26 cellular contexts compared by ENCODE assay signal in genomic region chr7:34389332-34390078, GRCh38.
DNase-seq lines count a peak whose midpoint lies in the region; ATAC-seq, FAIRE-seq and TF ChIP-seq lines count a peak whose summit lies in the region.
"Had no signal": no experiment of that assay in that cellular context is flagged by ENCODE, and none has a peak within 500 bp of the region (broad histone marks: within the 10 kb centered on the region; RNA-seq: fewer than 3 reads in every experiment).

No MANE protein-coding gene starts in this region.

- H3K18ac ChIP-seq in H9 (ENCODE audit: insufficient read length, low read depth, low read length) = no peak overlapping the region
- H3K18ac ChIP-seq in mesendoderm (ENCODE audit: low read length) = peak overlapping the region; percentile 75

- POLR2A ChIA-PET in A673 (lab: Charles Lee; ENCODE audit: low non-redundant PET) (no interaction called here), GM12878 (lab: Charles Lee) (no interaction called here)

- DNase-seq in A673 (ENCODE audit: low spot score) = no peak
- peak; percentile 29 for DNase-seq in H9
- DNase-seq in GM12878 (ENCODE audit: low read depth, low spot score) = no peak
- peak; percentile 63 for DNase-seq in mesendoderm
- DNase-seq in kidney glomerular epithelial cell (lab: John Stamatoyannopoulos, UW) = no peak
- DNase-seq in NCI-H1105 treated with DMSO at 0.1 percent for 48 hours (lab: John Stamatoyannopoulos, UW) = no peak
- DNase-seq in stimulated activated naive CD8-positive, alpha-beta T cell treated with anti-CD3 and anti-CD28 coated beads, Interleukin-15, amount 100 ng/mL, for 72 hours = no peak
- no peak for DNase-seq in Calu3
- DNase-seq: BE2C; CD4-positive, CD25-positive, alpha-beta regulatory T cell; DMS 273 treated with DMSO at 0.1 percent for 48 hours; DMS79 treated with DMSO at 0.1 percent for 48 hours; GOT3; IMR-90; NCI-H1417; NCI-H1694 treated with DMSO at 0.1 percent for 48 hours; NCI-H2081 treated with DMSO at 0.1 percent for 48 hours; NCI-H446; NCI-H526; OCI-M1; SJCRH30 had no signal

- RAD21 ChIA-PET in GM12878 (lab: Charles Lee; ENCODE audit: unreplicated experiment) = no interaction called here

- H3K4me1 Mint-ChIP-seq in H9 = peaks cover 38 to 43% of the 10 kb centered on the region in 2 experiments
- H3K4me1 Mint-ChIP-seq in stimulated activated naive CD8-positive, alpha-beta T cell treated with anti-CD3 and anti-CD28 coated beads, Interleukin-15, amount 100 ng/mL, for 72 hours = no peaks in the 10 kb centered on the region
- H3K4me1 Mint-ChIP-seq in Calu3 (ENCODE audit: low read depth, unreplicated experiment) = no peaks in the 10 kb centered on the region
- H3K4me1 Mint-ChIP-seq: CD4-positive, CD25-positive, alpha-beta regulatory T cell had no signal

- H2BK5ac ChIP-seq in H9 (ENCODE audit: insufficient read length, low read length) (no peak overlapping the region), mesendoderm (ENCODE audit: low read length) (peak overlapping the region; percentile 11)

- H3K27me3 Mint-ChIP-seq in H9 (ENCODE audit: low read depth) = no peaks in the 10 kb centered on the region
- H3K27me3 Mint-ChIP-seq in stimulated activated naive CD8-positive, alpha-beta T cell treated with anti-CD3 and anti-CD28 coated beads, Interleukin-15, amount 100 ng/mL, for 72 hours = no peaks in the 10 kb centered on the region
- no peaks in the 10 kb centered on the region for H3K27me3 Mint-ChIP-seq in Calu3 (ENCODE audit: unreplicated experiment)
- H3K27me3 Mint-ChIP-seq: CD4-positive, CD25-positive, alpha-beta regulatory T cell had no signal

- no peaks in the 10 kb centered on the region for H4K20me1 ChIP-seq in H9 (ENCODE audit: control insufficient read depth, insufficient read depth, insufficient read length)
- no peaks in the 10 kb centered on the region for H4K20me1 ChIP-seq in GM12878 (ENCODE audit: control insufficient read depth, insufficient read depth)

- CTCF ChIA-PET in A673 (lab: Charles Lee) = no interaction called here
- CTCF ChIA-PET in GM12878 (lab: Yijun Ruan, JAX) = no interaction called here
- CTCF ChIA-PET in Calu3 (lab: Charles Lee) = no interaction called here

- no peak overlapping the region for H4K91ac ChIP-seq in H9 (ENCODE audit: insufficient read length, low read depth, low read length)

- no peak overlapping the region for H2BK12ac ChIP-seq in H9 (ENCODE audit: insufficient read length, low read depth, low read length)

- H3K27ac ChIP-seq in A673 (ENCODE audit: low read depth, low read length, poor library complexity, severe bottlenecking) (no peak overlapping the region), H9 (ENCODE audit: insufficient read length, low read depth, low read length) (no peak overlapping the region), GM12878 (ENCODE audit: control insufficient read depth, insufficient read depth) (no peak overlapping the region), mesendoderm (ENCODE audit: low read depth, low read length) (no peak overlapping the region)
- H3K27ac ChIP-seq: A549, KMS-11, SJCRH30 had no signal

- no peak overlapping the region for H2BK20ac ChIP-seq in H9 (ENCODE audit: low read depth, low read length, poor library complexity, severe bottlenecking)

- H3K79me1 ChIP-seq in H9 (ENCODE audit: insufficient read depth, low read depth, low read length, poor library complexity, severe bottlenecking) (no peaks in the 10 kb centered on the region), mesendoderm (ENCODE audit: low read length) (no peaks in the 10 kb centered on the region)

- no peaks in the 10 kb centered on the region for H3K23me2 ChIP-seq in H9 (ENCODE audit: insufficient read length, low read depth, low read length, poor library complexity, severe bottlenecking)

- no peak for TF ChIP-seq RAD21 in GM12878 (IDR thresholded peaks at IDR 0.05; ENCODE audit: insufficient read depth, low read depth, low read length)

- no peak overlapping the region for H4K8ac ChIP-seq in H9 (replicated peaks; ENCODE audit: insufficient read length, low read depth, low read length)
- H4K8ac ChIP-seq in mesendoderm (ENCODE audit: low read depth, low read length) = no peak overlapping the region

- FAIRE-seq in GM12878 (lab: Jason Lieb, UNC) = no peak
- FAIRE-seq: A549, GM12891, HTR-8/SVneo, RCC 7860 had no signal

- H2AK5ac ChIP-seq in H9 (ENCODE audit: insufficient read length, low read length) (no peak overlapping the region), mesendoderm (ENCODE audit: low read length) (no peak overlapping the region)

- H4K5ac ChIP-seq in H9 (ENCODE audit: insufficient read length, low read depth, low read length) (no peak overlapping the region), mesendoderm (ENCODE audit: low read length) (no peak overlapping the region)

- H3K36me3 ChIP-seq in A673 (ENCODE audit: insufficient read depth, low read length, poor library complexity, severe bottlenecking) (no peaks in the 10 kb centered on the region), GM12878 (ENCODE audit: control insufficient read depth in 2 of 2, insufficient read depth in 2 of 2, low read length in 1 of 2) (no peaks in the 10 kb centered on the region), mesendoderm (ENCODE audit: control insufficient read depth, insufficient read depth, low read length) (no peaks in the 10 kb centered on the region)
- H3K36me3 ChIP-seq: BE2C, SJCRH30 had no signal

- in situ Hi-C loops in GM12878 (cut with MboI) = no loop called here

- no peak overlapping the region for H3K4me3 Mint-ChIP-seq in H9
- H3K4me3 Mint-ChIP-seq in stimulated activated naive CD8-positive, alpha-beta T cell treated with anti-CD3 and anti-CD28 coated beads, Interleukin-15, amount 100 ng/mL, for 72 hours = no peak overlapping the region
- no peak overlapping the region for H3K4me3 Mint-ChIP-seq in Calu3 (ENCODE audit: low read depth, unreplicated experiment)
- H3K4me3 Mint-ChIP-seq: CD4-positive, CD25-positive, alpha-beta regulatory T cell had no signal

- H3K27me3 ChIP-seq in A673 (replicated peaks; ENCODE audit: insufficient read depth, low read depth, low read length, poor library complexity) (no peaks in the 10 kb centered on the region), H9 (ENCODE audit: insufficient read depth, low read length) (no peaks in the 10 kb centered on the region), GM12878 (replicated peaks in 1 of 2; ENCODE audit: control insufficient read depth in 2 of 2, insufficient read depth in 2 of 2, low read length in 1 of 2) (no peaks in the 10 kb centered on the region), mesendoderm (ENCODE audit: insufficient read depth, low read length, poor library complexity) (no peaks in the 10 kb centered on the region)
- H3K27me3 ChIP-seq: BE2C had no signal

- no peak overlapping the region for H3T11ph ChIP-seq in H9 (ENCODE audit: low read length)

- H2AFZ ChIP-seq in H9 (ENCODE audit: low read length) = no peak overlapping the region
- no peak overlapping the region for H2AFZ ChIP-seq in GM12878 (ENCODE audit: control insufficient read depth, low read depth, low read length)

- H3K23ac ChIP-seq in H9 (ENCODE audit: insufficient read length, low read depth, low read length) = no peak overlapping the region
- no peak overlapping the region for H3K23ac ChIP-seq in mesendoderm (ENCODE audit: low read length)

- H2BK120ac ChIP-seq in H9 (ENCODE audit: low read depth, low read length, poor library complexity, severe bottlenecking) (no peak overlapping the region), mesendoderm (ENCODE audit: low read depth, low read length) (peak overlapping the region; percentile 35)

- H3K56ac ChIP-seq in H9 (ENCODE audit: insufficient read length, low read depth, low read length) (no peak overlapping the region), mesendoderm (ENCODE audit: low read length) (no peak overlapping the region)

- H3K9me3 Mint-ChIP-seq in H9 (peaks cover 0 to 2% of the 10 kb centered on the region in 2 experiments; a peak in 1 of 5 replicates), Calu3 (ENCODE audit: low read depth, unreplicated experiment) (peaks cover 5% of the 10 kb centered on the region)
- no peaks in the 10 kb centered on the region for H3K9me3 Mint-ChIP-seq in stimulated activated naive CD8-positive, alpha-beta T cell treated with anti-CD3 and anti-CD28 coated beads, Interleukin-15, amount 100 ng/mL, for 72 hours

- H3K4me3 ChIP-seq in A673 (ENCODE audit: low read depth, low read length, poor library complexity, severe bottlenecking) (no peak overlapping the region), GM12878 (no peak overlapping the region), mesendoderm (ENCODE audit: low read length) (no peak overlapping the region)
- H3K4me3 ChIP-seq: A549, SJCRH30 had no signal

- no peak for TF ChIP-seq EP300 in GM12878 (IDR thresholded peaks at IDR 0.05; ENCODE audit: borderline replicate concordance in 1 of 2, control insufficient read depth in 1 of 2, low read depth in 2 of 2, low read length in 2 of 2)

- H2BK15ac ChIP-seq in H9 (ENCODE audit: low read depth, low read length) (no peak overlapping the region), mesendoderm (replicated peaks; ENCODE audit: low read depth) (peak overlapping the region; percentile 45)

- TF ChIP-seq CTCF in A673 (conservative IDR thresholded peaks at IDR 0.05; ENCODE audit: low read depth, low read length) (0 out of 2 replicates have a peak, but pooled peaks have one; percentile 19), H9 (conservative IDR thresholded peaks at IDR 0.05) (peak; percentile 50; the same call in 2 of the 3 replicates), GM12878 (IDR thresholded peaks at IDR 0.05 in 2 of 3, conservative IDR thresholded peaks at IDR 0.05 in 1 of 3; ENCODE audit: control insufficient read depth in 2 of 3, extremely low read depth in 1 of 3, insufficient read depth in 1 of 3, low read depth in 3 of 3, low read length in 3 of 3) (no peak), Calu3 (IDR thresholded peaks at IDR 0.05; ENCODE audit: unreplicated experiment) (no peak)

- no peak overlapping the region for H3K9ac ChIP-seq in H9 (ENCODE audit: extremely low read depth, insufficient read length, low read length)
- no peak overlapping the region for H3K9ac ChIP-seq in GM12878 (ENCODE audit: control insufficient read depth, insufficient read depth, low read length)
- H3K9ac ChIP-seq in mesendoderm (ENCODE audit: low read length) = no peak overlapping the region
- H3K9ac ChIP-seq: KMS-11 had no signal

- no TSS peak for BruUV-seq in A673 (replicated peaks; lab: Mats Ljungman, UMichigan)
- no TSS peak for BruUV-seq in GM12878 (replicated peaks; lab: Mats Ljungman, UMichigan)
- BruUV-seq in Calu3 (replicated peaks; lab: Mats Ljungman, UMichigan) = no TSS peak

- no peaks in the 10 kb centered on the region for H3K9me3 ChIP-seq in A673 (ENCODE audit: low read depth, low read length, poor library complexity, severe bottlenecking)
- no peaks in the 10 kb centered on the region for H3K9me3 ChIP-seq in H9 (ENCODE audit: control insufficient read depth, low read depth, low read length)
- no peaks in the 10 kb centered on the region for H3K9me3 ChIP-seq in GM12878 (replicated peaks; ENCODE audit: control insufficient read depth, insufficient read depth, low read length)
- H3K9me3 ChIP-seq: A549, BE2C, SJCRH30 had no signal

- H3K36me3 Mint-ChIP-seq in H9 (ENCODE audit: insufficient read depth in 1 of 3, low read depth in 3 of 3) = no peaks in the 10 kb centered on the region; a peak in 2 of 7 replicates
- H3K36me3 Mint-ChIP-seq in Calu3 (ENCODE audit: insufficient read depth, unreplicated experiment) = no peaks in the 10 kb centered on the region
- H3K36me3 Mint-ChIP-seq: CD4-positive, CD25-positive, alpha-beta regulatory T cell had no signal

- H3K4me2 ChIP-seq in H9 (ENCODE audit: insufficient read depth, insufficient read length, low read length) (no peak overlapping the region), GM12878 (ENCODE audit: control insufficient read depth, insufficient read depth) (no peak overlapping the region), mesendoderm (ENCODE audit: low read length) (no peak overlapping the region)
- H3K4me2 ChIP-seq: A549, KMS-11 had no signal

- SMC1A ChIA-PET in GM12878 (lab: Charles Lee; ENCODE audit: uncharacterized antibody, unreplicated experiment) = no interaction called here

- TF ChIP-seq POLR2A in GM12878 (IDR thresholded peaks at IDR 0.05; ENCODE audit: low read depth, low read length) = no peak

- H3K14ac ChIP-seq in H9 (ENCODE audit: insufficient read depth, low read length) = no peak overlapping the region

- peak; percentile 68 for ATAC-seq in GM12878
- ATAC-seq in stimulated activated naive CD8-positive, alpha-beta T cell treated with anti-CD3 and anti-CD28 coated beads, Interleukin-15, amount 100 ng/mL, for 72 hours = no peak
- ATAC-seq: A549 had no signal

- H3K4ac ChIP-seq in H9 (ENCODE audit: low read depth, low read length) (no peak overlapping the region), mesendoderm (ENCODE audit: low read depth, low read length) (peak overlapping the region; percentile 75)

- intact Hi-C loops in A673 (cut with micrococcal nuclease; ENCODE audit: unreplicated experiment) (no loop called here), GM12878 (cut with micrococcal nuclease; ENCODE audit: unreplicated experiment) (no loop called here), Calu3 (cut with micrococcal nuclease; ENCODE audit: unreplicated experiment) (no loop called here)

- H3K27ac Mint-ChIP-seq in H9 = peak overlapping the region in 2 of 3 experiments; percentile 4 to 5; a peak in 4 of 7 replicates
- no peak overlapping the region for H3K27ac Mint-ChIP-seq in stimulated activated naive CD8-positive, alpha-beta T cell treated with anti-CD3 and anti-CD28 coated beads, Interleukin-15, amount 100 ng/mL, for 72 hours
- no peak overlapping the region for H3K27ac Mint-ChIP-seq in Calu3 (ENCODE audit: unreplicated experiment)
- H3K27ac Mint-ChIP-seq: CD4-positive, CD25-positive, alpha-beta regulatory T cell had no signal

- H3K4me1 ChIP-seq in A673 (ENCODE audit: insufficient read depth, low read length, poor library complexity, severe bottlenecking) = no peaks in the 10 kb centered on the region
- H3K4me1 ChIP-seq in H9 (ENCODE audit: insufficient read depth, low read length) = peaks cover 4% of the 10 kb centered on the region; the same call in 1 of the 2 replicates
- H3K4me1 ChIP-seq in GM12878 (ENCODE audit: control insufficient read depth, insufficient read depth, low read length) = no peaks in the 10 kb centered on the region
- peaks cover under 1% of the 10 kb centered on the region for H3K4me1 ChIP-seq in mesendoderm (ENCODE audit: control insufficient read depth, low read depth, low read length)
- H3K4me1 ChIP-seq: A549, BE2C, SJCRH30 had no signal

- WGBS in H9 (ENCODE audit: extremely low coverage, insufficient read length, low lambda C conversion rate) = no CpG with 5 or more reads among the region's 7 CpGs
- WGBS in GM12878 (ENCODE audit: insufficient coverage, insufficient replicate concordance, low lambda C conversion rate, missing lambda C conversion rate) = 31% methylated on average over 7 of the region's 7 CpGs
- no CpG with 5 or more reads among the region's 7 CpGs for WGBS in mesendoderm (ENCODE audit: extremely low coverage, insufficient coverage, low lambda C conversion rate)

- no peaks in the 10 kb centered on the region for H3K79me2 ChIP-seq in H9 (ENCODE audit: insufficient read depth, low read length)
- no peaks in the 10 kb centered on the region for H3K79me2 ChIP-seq in GM12878 (ENCODE audit: control insufficient read depth, insufficient read depth, low read length)
- H3K79me2 ChIP-seq in mesendoderm (ENCODE audit: control insufficient read depth, insufficient read depth, low read length) = no peaks in the 10 kb centered on the region

Comparison
In these comparisons a context has a peak if more than half of its experiments do, and no peak if none do; other contexts are left out.
1. DNase-seq: peak in H9 (single experiment) and mesendoderm (single experiment); none in A673 (single experiment), GM12878 (single experiment), kidney glomerular epithelial cell (single experiment), NCI-H1105 treated with DMSO at 0.1 percent for 48 hours (single experiment), stimulated activated naive CD8-positive, alpha-beta T cell treated with anti-CD3 and anti-CD28 coated beads, Interleukin-15, amount 100 ng/mL, for 72 hours (0 of 2) and Calu3 (single experiment).
2. CTCF ChIP-seq: peak in A673 (single experiment) and H9 (single experiment); none in GM12878 (0 of 3) and Calu3 (single experiment).
3. H3K27ac Mint-ChIP-seq: peak in H9 (2 of 3); none in stimulated activated naive CD8-positive, alpha-beta T cell treated with anti-CD3 and anti-CD28 coated beads, Interleukin-15, amount 100 ng/mL, for 72 hours (0 of 2) and Calu3 (single experiment).